Comparison of ENCODE assay signal across 1 cellular context in the genomic region with DNA sequence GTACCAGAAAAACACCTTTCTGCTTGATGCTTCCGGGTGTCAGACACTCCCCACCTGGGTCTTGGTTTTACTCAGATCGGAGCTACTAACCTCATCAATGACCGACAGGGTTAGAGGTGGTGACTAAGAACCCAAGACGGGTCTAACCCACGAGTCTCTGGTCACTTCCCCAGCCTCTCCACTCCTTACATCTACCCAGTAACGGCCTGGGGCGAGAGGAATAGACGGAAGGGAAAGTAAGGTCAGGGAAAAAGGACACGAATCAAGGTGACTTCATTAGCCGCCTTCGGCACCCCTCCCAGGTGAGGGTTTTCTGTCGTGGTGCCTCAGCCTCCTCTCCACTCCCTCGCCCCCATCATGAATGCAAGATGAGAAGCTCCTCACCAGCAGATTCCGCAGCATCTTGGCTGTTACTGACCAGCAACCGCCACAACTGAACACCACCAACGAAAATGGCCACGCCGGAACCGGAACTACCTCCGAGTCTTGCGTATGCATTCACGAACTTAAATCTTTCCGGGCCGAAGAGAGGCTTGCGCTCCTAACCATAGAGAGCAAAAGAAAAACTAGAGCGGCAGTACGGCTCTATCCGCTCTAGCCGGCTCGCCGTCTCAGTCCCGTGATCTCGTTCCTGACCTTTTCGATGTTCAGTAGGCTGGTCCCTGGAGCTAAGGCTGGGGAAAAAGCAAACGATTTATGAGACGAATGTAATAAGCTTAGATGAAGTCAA.
A peak's percentile ranks its signal among the peaks of the same experiment; 100 is the strongest.
TF ChIP-seq lines count a peak whose summit lies in the region.

A gene with protein sequence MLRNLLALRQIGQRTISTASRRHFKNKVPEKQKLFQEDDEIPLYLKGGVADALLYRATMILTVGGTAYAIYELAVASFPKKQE (minus strand): TSS at position 469 of the 730 bp plus-strand sequence. CDS start 67 bp downstream, at position 402.

TF ChIP-seq in GM12878, 131 proteins besides CTCF, POLR2A, EP300 and RAD21 (continued from another document and continues in another):
- TF ChIP-seq, protein P1, sequence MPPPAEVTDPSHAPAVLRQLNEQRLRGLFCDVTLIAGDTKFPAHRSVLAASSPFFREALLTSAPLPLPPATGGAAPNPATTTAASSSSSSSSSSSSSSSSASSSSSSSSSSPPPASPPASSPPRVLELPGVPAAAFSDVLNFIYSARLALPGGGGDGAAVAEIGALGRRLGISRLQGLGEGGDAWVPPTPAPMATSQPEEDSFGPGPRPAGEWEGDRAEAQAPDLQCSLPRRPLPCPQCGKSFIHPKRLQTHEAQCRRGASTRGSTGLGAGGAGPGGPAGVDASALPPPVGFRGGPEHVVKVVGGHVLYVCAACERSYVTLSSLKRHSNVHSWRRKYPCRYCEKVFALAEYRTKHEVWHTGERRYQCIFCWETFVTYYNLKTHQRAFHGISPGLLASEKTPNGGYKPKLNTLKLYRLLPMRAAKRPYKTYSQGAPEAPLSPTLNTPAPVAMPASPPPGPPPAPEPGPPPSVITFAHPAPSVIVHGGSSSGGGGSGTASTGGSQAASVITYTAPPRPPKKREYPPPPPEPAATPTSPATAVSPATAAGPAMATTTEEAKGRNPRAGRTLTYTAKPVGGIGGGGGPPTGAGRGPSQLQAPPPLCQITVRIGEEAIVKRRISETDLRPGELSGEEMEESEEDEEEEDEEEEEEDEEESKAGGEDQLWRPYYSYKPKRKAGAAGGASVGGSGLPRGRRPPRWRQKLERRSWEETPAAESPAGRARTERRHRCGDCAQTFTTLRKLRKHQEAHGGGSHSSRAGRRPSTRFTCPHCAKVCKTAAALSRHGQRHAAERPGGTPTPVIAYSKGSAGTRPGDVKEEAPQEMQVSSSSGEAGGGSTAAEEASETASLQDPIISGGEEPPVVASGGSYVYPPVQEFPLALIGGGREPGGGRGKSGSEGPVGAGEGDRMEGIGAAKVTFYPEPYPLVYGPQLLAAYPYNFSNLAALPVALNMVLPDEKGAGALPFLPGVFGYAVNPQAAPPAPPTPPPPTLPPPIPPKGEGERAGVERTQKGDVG (CRISPR knock-in tag; IDR thresholded peaks at IDR 0.05): no peak
- peak; percentile 92; the same call in 1 of the 2 replicates for TF ChIP-seq SMAD5 (IDR thresholded peaks at IDR 0.05; ENCODE audit: low read depth)
- TF ChIP-seq, protein P2, sequence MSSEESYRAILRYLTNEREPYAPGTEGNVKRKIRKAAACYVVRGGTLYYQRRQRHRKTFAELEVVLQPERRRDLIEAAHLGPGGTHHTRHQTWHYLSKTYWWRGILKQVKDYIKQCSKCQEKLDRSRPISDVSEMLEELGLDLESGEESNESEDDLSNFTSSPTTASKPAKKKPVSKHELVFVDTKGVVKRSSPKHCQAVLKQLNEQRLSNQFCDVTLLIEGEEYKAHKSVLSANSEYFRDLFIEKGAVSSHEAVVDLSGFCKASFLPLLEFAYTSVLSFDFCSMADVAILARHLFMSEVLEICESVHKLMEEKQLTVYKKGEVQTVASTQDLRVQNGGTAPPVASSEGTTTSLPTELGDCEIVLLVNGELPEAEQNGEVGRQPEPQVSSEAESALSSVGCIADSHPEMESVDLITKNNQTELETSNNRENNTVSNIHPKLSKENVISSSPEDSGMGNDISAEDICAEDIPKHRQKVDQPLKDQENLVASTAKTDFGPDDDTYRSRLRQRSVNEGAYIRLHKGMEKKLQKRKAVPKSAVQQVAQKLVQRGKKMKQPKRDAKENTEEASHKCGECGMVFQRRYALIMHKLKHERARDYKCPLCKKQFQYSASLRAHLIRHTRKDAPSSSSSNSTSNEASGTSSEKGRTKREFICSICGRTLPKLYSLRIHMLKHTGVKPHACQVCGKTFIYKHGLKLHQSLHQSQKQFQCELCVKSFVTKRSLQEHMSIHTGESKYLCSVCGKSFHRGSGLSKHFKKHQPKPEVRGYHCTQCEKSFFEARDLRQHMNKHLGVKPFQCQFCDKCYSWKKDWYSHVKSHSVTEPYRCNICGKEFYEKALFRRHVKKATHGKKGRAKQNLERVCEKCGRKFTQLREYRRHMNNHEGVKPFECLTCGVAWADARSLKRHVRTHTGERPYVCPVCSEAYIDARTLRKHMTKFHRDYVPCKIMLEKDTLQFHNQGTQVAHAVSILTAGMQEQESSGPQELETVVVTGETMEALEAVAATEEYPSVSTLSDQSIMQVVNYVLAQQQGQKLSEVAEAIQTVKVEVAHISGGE (CRISPR knock-in tag; IDR thresholded peaks at IDR 0.05): peak; percentile 44; the same call in 1 of the 2 replicates
- TF ChIP-seq EED (IDR thresholded peaks at IDR 0.05; ENCODE audit: low read depth): no peak; the same call in 1 of the 2 replicates
- no peak for TF ChIP-seq SREBF2 (IDR thresholded peaks at IDR 0.05; ENCODE audit: low read length)
- no peak for TF ChIP-seq CEBPB (IDR thresholded peaks at IDR 0.05; ENCODE audit: borderline replicate concordance in 1 of 2, low read depth in 2 of 2, low read length in 2 of 2)
- TF ChIP-seq, protein P3, sequence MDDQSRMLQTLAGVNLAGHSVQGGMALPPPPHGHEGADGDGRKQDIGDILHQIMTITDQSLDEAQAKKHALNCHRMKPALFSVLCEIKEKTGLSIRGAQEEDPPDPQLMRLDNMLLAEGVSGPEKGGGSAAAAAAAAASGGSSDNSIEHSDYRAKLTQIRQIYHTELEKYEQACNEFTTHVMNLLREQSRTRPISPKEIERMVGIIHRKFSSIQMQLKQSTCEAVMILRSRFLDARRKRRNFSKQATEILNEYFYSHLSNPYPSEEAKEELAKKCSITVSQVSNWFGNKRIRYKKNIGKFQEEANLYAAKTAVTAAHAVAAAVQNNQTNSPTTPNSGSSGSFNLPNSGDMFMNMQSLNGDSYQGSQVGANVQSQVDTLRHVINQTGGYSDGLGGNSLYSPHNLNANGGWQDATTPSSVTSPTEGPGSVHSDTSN (IDR thresholded peaks at IDR 0.05; ENCODE audit: insufficient replicate concordance, low read depth, low read length): peak; percentile 40
- TF ChIP-seq, protein P4, sequence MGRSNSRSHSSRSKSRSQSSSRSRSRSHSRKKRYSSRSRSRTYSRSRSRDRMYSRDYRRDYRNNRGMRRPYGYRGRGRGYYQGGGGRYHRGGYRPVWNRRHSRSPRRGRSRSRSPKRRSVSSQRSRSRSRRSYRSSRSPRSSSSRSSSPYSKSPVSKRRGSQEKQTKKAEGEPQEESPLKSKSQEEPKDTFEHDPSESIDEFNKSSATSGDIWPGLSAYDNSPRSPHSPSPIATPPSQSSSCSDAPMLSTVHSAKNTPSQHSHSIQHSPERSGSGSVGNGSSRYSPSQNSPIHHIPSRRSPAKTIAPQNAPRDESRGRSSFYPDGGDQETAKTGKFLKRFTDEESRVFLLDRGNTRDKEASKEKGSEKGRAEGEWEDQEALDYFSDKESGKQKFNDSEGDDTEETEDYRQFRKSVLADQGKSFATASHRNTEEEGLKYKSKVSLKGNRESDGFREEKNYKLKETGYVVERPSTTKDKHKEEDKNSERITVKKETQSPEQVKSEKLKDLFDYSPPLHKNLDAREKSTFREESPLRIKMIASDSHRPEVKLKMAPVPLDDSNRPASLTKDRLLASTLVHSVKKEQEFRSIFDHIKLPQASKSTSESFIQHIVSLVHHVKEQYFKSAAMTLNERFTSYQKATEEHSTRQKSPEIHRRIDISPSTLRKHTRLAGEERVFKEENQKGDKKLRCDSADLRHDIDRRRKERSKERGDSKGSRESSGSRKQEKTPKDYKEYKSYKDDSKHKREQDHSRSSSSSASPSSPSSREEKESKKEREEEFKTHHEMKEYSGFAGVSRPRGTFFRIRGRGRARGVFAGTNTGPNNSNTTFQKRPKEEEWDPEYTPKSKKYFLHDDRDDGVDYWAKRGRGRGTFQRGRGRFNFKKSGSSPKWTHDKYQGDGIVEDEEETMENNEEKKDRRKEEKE (IDR thresholded peaks at IDR 0.05): no peak
- peak; percentile 76 for TF ChIP-seq PAX5 (IDR thresholded peaks at IDR 0.05; ENCODE audit: borderline replicate concordance, low read depth, low read length)
- TF ChIP-seq SUZ12 (IDR thresholded peaks at IDR 0.05; ENCODE audit: unreplicated experiment): no peak
- no peak for TF ChIP-seq HDAC2 (IDR thresholded peaks at IDR 0.05)
- no peak for TF ChIP-seq ASH2L (IDR thresholded peaks at IDR 0.05; ENCODE audit: borderline replicate concordance, low read depth)
- TF ChIP-seq, protein P5, sequence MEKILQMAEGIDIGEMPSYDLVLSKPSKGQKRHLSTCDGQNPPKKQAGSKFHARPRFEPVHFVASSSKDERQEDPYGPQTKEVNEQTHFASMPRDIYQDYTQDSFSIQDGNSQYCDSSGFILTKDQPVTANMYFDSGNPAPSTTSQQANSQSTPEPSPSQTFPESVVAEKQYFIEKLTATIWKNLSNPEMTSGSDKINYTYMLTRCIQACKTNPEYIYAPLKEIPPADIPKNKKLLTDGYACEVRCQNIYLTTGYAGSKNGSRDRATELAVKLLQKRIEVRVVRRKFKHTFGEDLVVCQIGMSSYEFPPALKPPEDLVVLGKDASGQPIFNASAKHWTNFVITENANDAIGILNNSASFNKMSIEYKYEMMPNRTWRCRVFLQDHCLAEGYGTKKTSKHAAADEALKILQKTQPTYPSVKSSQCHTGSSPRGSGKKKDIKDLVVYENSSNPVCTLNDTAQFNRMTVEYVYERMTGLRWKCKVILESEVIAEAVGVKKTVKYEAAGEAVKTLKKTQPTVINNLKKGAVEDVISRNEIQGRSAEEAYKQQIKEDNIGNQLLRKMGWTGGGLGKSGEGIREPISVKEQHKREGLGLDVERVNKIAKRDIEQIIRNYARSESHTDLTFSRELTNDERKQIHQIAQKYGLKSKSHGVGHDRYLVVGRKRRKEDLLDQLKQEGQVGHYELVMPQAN (conservative IDR thresholded peaks at IDR 0.05): peak; percentile 76
- TF ChIP-seq LARP7 (IDR thresholded peaks at IDR 0.05): peak; percentile 69; the same call in 1 of the 2 replicates
- TF ChIP-seq, protein P6, sequence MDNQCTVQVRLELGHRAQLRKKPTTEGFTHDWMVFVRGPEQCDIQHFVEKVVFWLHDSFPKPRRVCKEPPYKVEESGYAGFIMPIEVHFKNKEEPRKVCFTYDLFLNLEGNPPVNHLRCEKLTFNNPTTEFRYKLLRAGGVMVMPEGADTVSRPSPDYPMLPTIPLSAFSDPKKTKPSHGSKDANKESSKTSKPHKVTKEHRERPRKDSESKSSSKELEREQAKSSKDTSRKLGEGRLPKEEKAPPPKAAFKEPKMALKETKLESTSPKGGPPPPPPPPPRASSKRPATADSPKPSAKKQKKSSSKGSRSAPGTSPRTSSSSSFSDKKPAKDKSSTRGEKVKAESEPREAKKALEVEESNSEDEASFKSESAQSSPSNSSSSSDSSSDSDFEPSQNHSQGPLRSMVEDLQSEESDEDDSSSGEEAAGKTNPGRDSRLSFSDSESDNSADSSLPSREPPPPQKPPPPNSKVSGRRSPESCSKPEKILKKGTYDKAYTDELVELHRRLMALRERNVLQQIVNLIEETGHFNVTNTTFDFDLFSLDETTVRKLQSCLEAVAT (IDR thresholded peaks at IDR 0.05): peak; percentile 86
- TF ChIP-seq MYC (IDR thresholded peaks at IDR 0.05; ENCODE audit: insufficient read depth, insufficient read length, insufficient replicate concordance, low read length, severe bottlenecking): no peak
- 0 out of 2 replicates have a peak, but pooled peaks have one; percentile 59 for TF ChIP-seq TBL1XR1 (IDR thresholded peaks at IDR 0.05; ENCODE audit: low read depth, low read length)
- peak; percentile 87 for TF ChIP-seq MYB (IDR thresholded peaks at IDR 0.05; ENCODE audit: borderline replicate concordance, low read depth, low read length)
- TF ChIP-seq NFYA (IDR thresholded peaks at IDR 0.05; ENCODE audit: borderline replicate concordance, low read depth, low read length): no peak
- TF ChIP-seq FOS (IDR thresholded peaks at IDR 0.05; ENCODE audit: borderline replicate concordance, extremely low read depth, insufficient read length): no peak
- TF ChIP-seq RAD51 (IDR thresholded peaks at IDR 0.05): peak; percentile 79
- TF ChIP-seq BRCA1 (IDR thresholded peaks at IDR 0.05; ENCODE audit: low read depth, low read length): no peak
- peak; percentile 87 for TF ChIP-seq JUNB (IDR thresholded peaks at IDR 0.05)
- no peak for TF ChIP-seq PAX8 (IDR thresholded peaks at IDR 0.05)
- TF ChIP-seq, protein P7, sequence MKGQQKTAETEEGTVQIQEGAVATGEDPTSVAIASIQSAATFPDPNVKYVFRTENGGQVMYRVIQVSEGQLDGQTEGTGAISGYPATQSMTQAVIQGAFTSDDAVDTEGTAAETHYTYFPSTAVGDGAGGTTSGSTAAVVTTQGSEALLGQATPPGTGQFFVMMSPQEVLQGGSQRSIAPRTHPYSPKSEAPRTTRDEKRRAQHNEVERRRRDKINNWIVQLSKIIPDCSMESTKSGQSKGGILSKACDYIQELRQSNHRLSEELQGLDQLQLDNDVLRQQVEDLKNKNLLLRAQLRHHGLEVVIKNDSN (IDR thresholded peaks at IDR 0.05; ENCODE audit: borderline replicate concordance, extremely low read length, insufficient read depth, low read depth, low read length): no peak
- TF ChIP-seq EGR1 (IDR thresholded peaks at IDR 0.05; ENCODE audit: borderline replicate concordance in 1 of 2, low read depth in 2 of 2, low read length in 2 of 2): peak in 1 of 2 experiments; percentile 86; a peak in 2 of 3 replicates
- TF ChIP-seq CHD4 (IDR thresholded peaks at IDR 0.05): no peak
- TF ChIP-seq FOXM1 (IDR thresholded peaks at IDR 0.05; ENCODE audit: low read depth, low read length): peak; percentile 69
- TF ChIP-seq, protein P8, sequence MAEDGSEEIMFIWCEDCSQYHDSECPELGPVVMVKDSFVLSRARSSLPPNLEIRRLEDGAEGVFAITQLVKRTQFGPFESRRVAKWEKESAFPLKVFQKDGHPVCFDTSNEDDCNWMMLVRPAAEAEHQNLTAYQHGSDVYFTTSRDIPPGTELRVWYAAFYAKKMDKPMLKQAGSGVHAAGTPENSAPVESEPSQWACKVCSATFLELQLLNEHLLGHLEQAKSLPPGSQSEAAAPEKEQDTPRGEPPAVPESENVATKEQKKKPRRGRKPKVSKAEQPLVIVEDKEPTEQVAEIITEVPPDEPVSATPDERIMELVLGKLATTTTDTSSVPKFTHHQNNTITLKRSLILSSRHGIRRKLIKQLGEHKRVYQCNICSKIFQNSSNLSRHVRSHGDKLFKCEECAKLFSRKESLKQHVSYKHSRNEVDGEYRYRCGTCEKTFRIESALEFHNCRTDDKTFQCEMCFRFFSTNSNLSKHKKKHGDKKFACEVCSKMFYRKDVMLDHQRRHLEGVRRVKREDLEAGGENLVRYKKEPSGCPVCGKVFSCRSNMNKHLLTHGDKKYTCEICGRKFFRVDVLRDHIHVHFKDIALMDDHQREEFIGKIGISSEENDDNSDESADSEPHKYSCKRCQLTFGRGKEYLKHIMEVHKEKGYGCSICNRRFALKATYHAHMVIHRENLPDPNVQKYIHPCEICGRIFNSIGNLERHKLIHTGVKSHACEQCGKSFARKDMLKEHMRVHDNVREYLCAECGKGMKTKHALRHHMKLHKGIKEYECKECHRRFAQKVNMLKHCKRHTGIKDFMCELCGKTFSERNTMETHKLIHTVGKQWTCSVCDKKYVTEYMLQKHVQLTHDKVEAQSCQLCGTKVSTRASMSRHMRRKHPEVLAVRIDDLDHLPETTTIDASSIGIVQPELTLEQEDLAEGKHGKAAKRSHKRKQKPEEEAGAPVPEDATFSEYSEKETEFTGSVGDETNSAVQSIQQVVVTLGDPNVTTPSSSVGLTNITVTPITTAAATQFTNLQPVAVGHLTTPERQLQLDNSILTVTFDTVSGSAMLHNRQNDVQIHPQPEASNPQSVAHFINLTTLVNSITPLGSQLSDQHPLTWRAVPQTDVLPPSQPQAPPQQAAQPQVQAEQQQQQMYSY (CRISPR knock-in tag; IDR thresholded peaks at IDR 0.05): no peak
- TF ChIP-seq POLR2AphosphoS5 (IDR thresholded peaks at IDR 0.05; ENCODE audit: low read length): peak; percentile 98
- TF ChIP-seq SIN3A (IDR thresholded peaks at IDR 0.05; ENCODE audit: low read depth, low read length): peak; percentile 26; the same call in 1 of the 2 replicates
- no peak for TF ChIP-seq MEF2B (IDR thresholded peaks at IDR 0.05; ENCODE audit: partially characterized antibody, poor library complexity, severe bottlenecking)
- TF ChIP-seq NR2C1 (IDR thresholded peaks at IDR 0.05): peak; percentile 94
- TF ChIP-seq SP1 (IDR thresholded peaks at IDR 0.05; ENCODE audit: low read depth, low read length): no peak
